In the genomic region with DNA sequence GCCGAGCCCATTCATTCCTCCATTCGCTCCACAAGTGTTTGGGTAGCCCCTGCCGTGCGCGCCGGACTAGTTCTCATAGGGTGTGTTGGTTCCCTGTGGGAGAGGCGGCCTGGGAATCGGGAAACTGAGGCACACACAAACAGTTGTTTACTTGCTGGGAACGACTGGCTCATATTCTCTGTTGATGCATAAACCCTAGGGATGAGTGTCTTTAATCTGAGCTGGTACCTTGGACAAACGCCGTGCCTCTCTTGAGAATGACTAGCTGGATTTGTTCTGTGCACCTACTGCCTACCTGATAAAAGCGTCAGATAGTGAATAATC, we compare ENCODE assay signal across 9 cellular contexts. TPM values are rescaled to one million over a fixed set of nuclear protein-coding genes. Genes with fewer than 3 reads are reported as not detected.
DNase-seq lines count a peak whose midpoint lies in the region; TF ChIP-seq lines count a peak whose summit lies in the region.
"Had no signal": no experiment of that assay in that cellular context is flagged by ENCODE, and none has a peak within 500 bp of the region (broad histone marks: within the 10 kb centered on the region; RNA-seq: fewer than 3 reads in every experiment).

No MANE protein-coding gene starts in this region.

- peak overlapping the region; percentile 63 for H3K27ac ChIP-seq in CD4-positive, alpha-beta memory T cell (ENCODE audit: low read depth, low read length)
- H3K27ac ChIP-seq in VCaP: peak overlapping the region; percentile 97
- no peak overlapping the region for H3K27ac ChIP-seq in fibroblast of lung (ENCODE audit: insufficient read depth, low read length)

- no peaks in the 10 kb centered on the region for H3K79me2 ChIP-seq in fibroblast of lung (ENCODE audit: control insufficient read depth, insufficient read depth, low read length)

- H3K36me3 ChIP-seq in CD4-positive, alpha-beta memory T cell (ENCODE audit: insufficient read depth, low read length): no peaks in the 10 kb centered on the region
- no peaks in the 10 kb centered on the region for H3K36me3 ChIP-seq in fibroblast of lung (ENCODE audit: control insufficient read depth, insufficient read depth, low read length)

- no peak overlapping the region for H3K9ac ChIP-seq in fibroblast of lung (ENCODE audit: insufficient read depth, low read length)

- H2AFZ ChIP-seq in fibroblast of lung (ENCODE audit: low read length): peak overlapping the region; percentile 76

- no peaks in the 10 kb centered on the region for H3K9me3 ChIP-seq in CD4-positive, alpha-beta memory T cell (ENCODE audit: control insufficient read depth in 1 of 2, low read length in 2 of 2)
- H3K9me3 ChIP-seq in fibroblast of lung (ENCODE audit: control insufficient read depth, insufficient read depth, low read depth, low read length): no peaks in the 10 kb centered on the region

- no peaks in the 10 kb centered on the region for H3K27me3 ChIP-seq in CD4-positive, alpha-beta memory T cell (ENCODE audit: insufficient read depth, low read length)
- no peaks in the 10 kb centered on the region for H3K27me3 ChIP-seq in fibroblast of lung (ENCODE audit: control insufficient read depth, insufficient read depth, low read length)

- H3K27ac Mint-ChIP-seq in CD4-positive, alpha-beta memory T cell: peak overlapping the region; percentile 87 to 95 (median 91)
- H3K27ac Mint-ChIP-seq in progenitor cell of endocrine pancreas: peak overlapping the region; percentile 45

- H3K4me1 ChIP-seq in CD4-positive, alpha-beta memory T cell (ENCODE audit: insufficient read depth, low read length): peaks cover 22% of the 10 kb centered on the region
- peaks cover 2% of the 10 kb centered on the region for H3K4me1 ChIP-seq in fibroblast of lung (ENCODE audit: control insufficient read depth, extremely low read depth, insufficient read depth, low read length)

- intact Hi-C loops in CD4-positive, alpha-beta memory T cell (cut with micrococcal nuclease): no loop called here

- peaks cover 21 to 34% (median 23%) of the 10 kb centered on the region in 4 donors for H3K4me1 Mint-ChIP-seq in CD4-positive, alpha-beta memory T cell
- H3K4me1 Mint-ChIP-seq in progenitor cell of endocrine pancreas (ENCODE audit: low read depth): no peaks in the 10 kb centered on the region

- no peaks in the 10 kb centered on the region for H3K27me3 Mint-ChIP-seq in CD4-positive, alpha-beta memory T cell
- H3K27me3 Mint-ChIP-seq in progenitor cell of endocrine pancreas: peaks cover 10% of the 10 kb centered on the region

- POLR2A ChIA-PET in CD4-positive, alpha-beta memory T cell (lab: Charles Lee; ENCODE audit: partially characterized antibody): interaction anchor here (1.0 to 3.8 kb wide), 9 partner anchors 9 to 496 kb away, joined by 3 to 47 read pairs (median 7); partner anchors contain the start of genes IDH3A, IREB2, PSMA4 and SKIC8

- DNase-seq in CD4-positive, alpha-beta memory T cell: no peak
- DNase-seq in fibroblast of lung (ENCODE audit: low read depth in 2 of 2) (no peak), progenitor cell of endocrine pancreas (ENCODE audit: low spot score, unreplicated experiment) (no peak), NOMO-1 (lab: John Stamatoyannopoulos, UW; ENCODE audit: unreplicated experiment in 2 of 2) (no peak), GM20000 (ENCODE audit: low spot score) (no peak), SW 1271 (lab: John Stamatoyannopoulos, UW) (no peak), HCEC 1CT (no peak)
- DNase-seq: NCI-H446 had no signal

- CTCF ChIA-PET in CD4-positive, alpha-beta memory T cell (lab: Charles Lee; ENCODE audit: partially characterized antibody): interaction anchor here (1.2 to 3.2 kb wide), 10 partner anchors 12 to 163 kb away, joined by 3 to 14 read pairs (median 4); partner anchors contain the start of gene SKIC8

- H3K36me3 Mint-ChIP-seq in CD4-positive, alpha-beta memory T cell: peaks cover 0 to 4% of the 10 kb centered on the region in 2 donors
- H3K36me3 Mint-ChIP-seq in progenitor cell of endocrine pancreas (ENCODE audit: insufficient read depth): no peaks in the 10 kb centered on the region

- H3K4me3 ChIP-seq in CD4-positive, alpha-beta memory T cell (ENCODE audit: low read length in 2 of 2): peak overlapping the region; percentile 55 to 58
- H3K4me3 ChIP-seq in fibroblast of lung (replicated peaks in 1 of 4; ENCODE audit: control extremely low read depth in 1 of 4, insufficient read depth in 1 of 4, low read depth in 3 of 4, low read length in 4 of 4): peak overlapping the region in 3 of 4 experiments; percentile 29 to 54 (median 33)

- TF ChIP-seq CTCF in VCaP (conservative IDR thresholded peaks at IDR 0.05) (0 out of 2 replicates have a peak, but pooled peaks have one; percentile 17), fibroblast of lung (conservative IDR thresholded peaks at IDR 0.05 in 1 of 2, IDR thresholded peaks at IDR 0.05 in 1 of 2; ENCODE audit: low read depth in 1 of 2, low read length in 2 of 2) (no peak), progenitor cell of endocrine pancreas (IDR thresholded peaks at IDR 0.05; ENCODE audit: unreplicated experiment) (no peak), GM20000 (IDR thresholded peaks at IDR 0.05; ENCODE audit: extremely low read depth, missing control alignments) (no peak)

- H3K4me2 ChIP-seq in fibroblast of lung (ENCODE audit: extremely low read depth, insufficient read depth, low read length): peak overlapping the region; percentile 62

- H3K4me3 Mint-ChIP-seq in CD4-positive, alpha-beta memory T cell: peak overlapping the region; percentile 88 to 94 (median 89)
- H3K4me3 Mint-ChIP-seq in progenitor cell of endocrine pancreas (ENCODE audit: low read depth): peak overlapping the region; percentile 45

- no peaks in the 10 kb centered on the region for H4K20me1 ChIP-seq in fibroblast of lung (ENCODE audit: control insufficient read depth, extremely low read depth, insufficient read depth, low read length)

- H3K9me3 Mint-ChIP-seq in CD4-positive, alpha-beta memory T cell: no peaks in the 10 kb centered on the region
- no peaks in the 10 kb centered on the region for H3K9me3 Mint-ChIP-seq in progenitor cell of endocrine pancreas (ENCODE audit: low read depth)

RNA-seq across cellular contexts. Expression of gene DNAJA4, which starts 0.7 kb away (rescaled TPM):
- total RNA-seq in CD4-positive, alpha-beta memory T cell: 10 to 100 TPM; 31.5 to 32.8 TPM
- polyA plus RNA-seq in CD4-positive, alpha-beta memory T cell: 10 to 100 TPM in 1 of 2 donors, 1 to 10 TPM in 1; 7.8 to 12.0 TPM
- total RNA-seq in fibroblast of lung (4.1 and 7.9 TPM in 2 replicates), progenitor cell of endocrine pancreas (4.6 and 4.8 TPM in 2 replicates)
- 2.3 and 3.1 TPM in 2 replicates for polyA plus RNA-seq in fibroblast of lung
- 2.0 and 2.7 TPM in 2 replicates for polyA plus RNA-seq in fibroblast of lung (2012)
- polyA minus RNA-seq in fibroblast of lung (ENCODE audit: low replicate concordance): 0.41 and 0.43 TPM in 2 replicates

RNA-seq across cellular contexts. Expression of gene ACSBG1, which starts 30.7 kb away (rescaled TPM):
- total RNA-seq in CD4-positive, alpha-beta memory T cell: not detected
- not detected for polyA plus RNA-seq in CD4-positive, alpha-beta memory T cell
- total RNA-seq in fibroblast of lung (not detected in 2 replicates), progenitor cell of endocrine pancreas (0.18 TPM in 1 of 2 replicates, not detected in the other)
- polyA plus RNA-seq in fibroblast of lung: not detected in 2 replicates
- polyA plus RNA-seq in fibroblast of lung (2012): 0.02 TPM in 1 of 2 replicates, not detected in the other
- 3.1 TPM in 1 of 2 replicates, not detected in the other for polyA minus RNA-seq in fibroblast of lung (ENCODE audit: low replicate concordance)

RNA-seq across cellular contexts. Expression of gene SKIC8, which starts 34.3 kb away (rescaled TPM):
- 10 to 100 TPM; 43.6 to 45.5 TPM for total RNA-seq in CD4-positive, alpha-beta memory T cell
- polyA plus RNA-seq in CD4-positive, alpha-beta memory T cell: 100 to 1,000 TPM in 1 of 2 donors, 10 to 100 TPM in 1; 77.7 to 145 TPM
- total RNA-seq in fibroblast of lung: 47.1 and 49.1 TPM in 2 replicates
- polyA plus RNA-seq in fibroblast of lung: 82.2 and 84.5 TPM in 2 replicates
- polyA plus RNA-seq in fibroblast of lung (2012): 50.0 and 53.5 TPM in 2 replicates
- polyA minus RNA-seq in fibroblast of lung (ENCODE audit: low replicate concordance): 27.4 and 48.6 TPM in 2 replicates
- total RNA-seq in progenitor cell of endocrine pancreas: 46.1 and 51.4 TPM in 2 replicates
